ENCODE assay signal across 24 cellular contexts in genomic region chr3:172347895-172348680, GRCh38.
DNase-seq lines count a peak whose midpoint lies in the region; ATAC-seq and TF ChIP-seq lines count a peak whose summit lies in the region.
"Had no signal": no experiment of that assay in that cellular context is flagged by ENCODE, and none has a peak within 500 bp of the region (broad histone marks: within the 10 kb centered on the region; RNA-seq: fewer than 3 reads in every experiment).

No MANE protein-coding gene starts in this region.

- no peaks in the 10 kb centered on the region for H3K27me3 Mint-ChIP-seq in CD14-positive monocyte (ENCODE audit: low read depth in 3 of 3)
- H3K27me3 Mint-ChIP-seq: CD4-positive, CD25-positive, alpha-beta regulatory T cell had no signal

- intact Hi-C loops in CD14-positive monocyte (cut with micrococcal nuclease), result no loop called here

- ATAC-seq in HG03457 (IDR thresholded peaks at IDR 0.05; ENCODE audit: unreplicated experiment), result no peak
- ATAC-seq: esophagus mucosa had no signal

- DNase-seq in COR-L47 (lab: John Stamatoyannopoulos, UW) (peak; percentile 77), NCI-H1417 treated with DMSO at 0.1 percent for 48 hours (lab: John Stamatoyannopoulos, UW) (peak; percentile 28), SW480 (ENCODE audit: low spot score) (peak; percentile 55), lung microvascular endothelial cell (ENCODE audit: low read depth in 2 of 2) (peak; percentile 23 to 33), HuH-7 (ENCODE audit: low spot score) (no peak), CD14-positive monocyte (ENCODE audit: low spot score) (no peak)
- no peak for DNase-seq in activated naive CD4-positive, alpha-beta T cell (lab: John Stamatoyannopoulos, UW)
- DNase-seq: activated CD4-positive, alpha-beta T cell treated with anti-CD3 and anti-CD28 coated beads, Interleukin-2, amount 50 U/mL, for 48 hours; activated naive CD4-positive, alpha-beta T cell treated with Interleukin-2 at 50 U/mL for 16 hours; amygdala; CD4-positive, CD25-positive, alpha-beta regulatory T cell; central memory CD4-positive, alpha-beta T cell; DMS79; effector CD4-positive, alpha-beta T cell; islet precursor cell; KBM-7; NCI-H2171 treated with DMSO at 0.1 percent for 48 hours; occipital lobe; right lobe of liver; SK-N-SH; uterus had no signal

- H3K27ac Mint-ChIP-seq in CD14-positive monocyte, result peak overlapping the region in 1 of 7 donors; percentile 37
- H3K27ac Mint-ChIP-seq: CD4-positive, CD25-positive, alpha-beta regulatory T cell; T-helper 2 cell treated with Interferon-gamma antibody and Interleukin-4, amounts not matched to agents 5 μg/mL and 100 μg/mL, for 36 hours had no signal

- H3K9me3 Mint-ChIP-seq in CD14-positive monocyte, result no peaks in the 10 kb centered on the region
- H3K9me3 Mint-ChIP-seq: CD4-positive, CD25-positive, alpha-beta regulatory T cell; T-helper 2 cell treated with Interferon-gamma antibody and Interleukin-4, amounts not matched to agents 5 μg/mL and 100 μg/mL, for 36 hours had no signal

- no peak overlapping the region for H3K4me3 Mint-ChIP-seq in CD14-positive monocyte
- H3K4me3 Mint-ChIP-seq: T-helper 2 cell treated with Interferon-gamma antibody and Interleukin-4, amounts not matched to agents 5 μg/mL and 100 μg/mL, for 36 hours had no signal

- H3K36me3 Mint-ChIP-seq in CD14-positive monocyte, result peaks cover 77 to 95% of the 10 kb centered on the region in 2 donors

- no peaks in the 10 kb centered on the region for H3K4me1 Mint-ChIP-seq in CD14-positive monocyte

- TF ChIP-seq CTCF in CD14-positive monocyte (IDR thresholded peaks at IDR 0.05), result no peak

Comparison
In these comparisons a context has a peak if more than half of its experiments do, and no peak if none do; other contexts are left out.
1. DNase-seq: peak in COR-L47 (single experiment), NCI-H1417 treated with DMSO at 0.1 percent for 48 hours (single experiment), SW480 (single experiment) and lung microvascular endothelial cell (2 of 2); none in HuH-7 (single experiment), activated naive CD4-positive, alpha-beta T cell (0 of 4) and CD14-positive monocyte (single experiment).